ENCODE assay signal across 12 cellular contexts in the genomic region with DNA sequence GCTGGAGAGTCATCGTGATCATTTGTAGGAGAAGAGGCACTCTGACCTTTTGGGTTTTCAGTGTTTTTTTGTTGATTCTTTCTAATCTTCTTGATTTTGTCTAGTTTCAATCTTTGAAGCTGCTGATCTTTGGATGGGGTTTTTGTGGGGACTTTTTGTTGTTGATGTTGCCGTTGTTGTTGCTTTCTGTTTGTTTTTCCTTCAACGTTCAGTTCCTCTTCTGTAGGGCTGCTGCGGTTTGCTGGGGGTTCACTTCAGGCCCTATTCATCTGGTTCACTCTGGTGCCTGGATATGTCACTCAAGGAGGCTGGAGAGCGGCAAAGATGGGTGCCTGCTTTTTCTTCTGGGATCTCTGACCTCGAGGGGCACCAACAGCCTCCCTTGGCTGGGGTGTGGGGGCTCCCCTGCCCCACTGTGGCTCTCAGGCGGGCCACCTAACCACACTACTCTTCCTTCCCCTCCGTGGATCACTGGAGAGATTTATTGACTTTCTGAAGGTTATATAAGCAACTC. TPM values are rescaled to one million over a fixed set of nuclear protein-coding genes. Genes with fewer than 3 reads are reported as not detected.
DNase-seq lines count a peak whose midpoint lies in the region; ATAC-seq lines count a peak whose summit lies in the region.
"Had no signal": no experiment of that assay in that cellular context is flagged by ENCODE, and none has a peak within 500 bp of the region (broad histone marks: within the 10 kb centered on the region; RNA-seq: fewer than 3 reads in every experiment).

No MANE protein-coding gene starts in this region.

- H3K4me3 Mint-ChIP-seq in activated T-cell treated with anti-CD3 and anti-CD28 coated beads, Interleukin-2, amount 50 U/mL, for 4 hours, result peak overlapping the region; percentile 27
- no peak overlapping the region for H3K4me3 Mint-ChIP-seq in activated T-cell treated with anti-CD3 and anti-CD28 coated beads, Interleukin-2, amount 50 U/mL, for 24 hours
- peak overlapping the region; percentile 43 for H3K4me3 Mint-ChIP-seq in stimulated activated memory B cell treated with anti-CD40 and anti-IgM and Interleukin-4, amounts not matched to agents 10 μg/mL and 1 μg/mL and 100 μg/mL, for 72 hours

- peaks cover 4% of the 10 kb centered on the region for H3K36me3 Mint-ChIP-seq in activated T-cell treated with anti-CD3 and anti-CD28 coated beads, Interleukin-2, amount 50 U/mL, for 4 hours (ENCODE audit: insufficient read depth)
- H3K36me3 Mint-ChIP-seq in activated T-cell treated with anti-CD3 and anti-CD28 coated beads, Interleukin-2, amount 50 U/mL, for 24 hours (ENCODE audit: low read depth), result no peaks in the 10 kb centered on the region
- peaks cover 33% of the 10 kb centered on the region for H3K36me3 Mint-ChIP-seq in stimulated activated memory B cell treated with anti-CD40 and anti-IgM and Interleukin-4, amounts not matched to agents 10 μg/mL and 1 μg/mL and 100 μg/mL, for 72 hours

- no peak for DNase-seq in activated T-cell treated with anti-CD3 and anti-CD28 coated beads, Interleukin-2, amount 50 U/mL, for 4 hours
- DNase-seq in activated T-cell treated with anti-CD3 and anti-CD28 coated beads, Interleukin-2, amount 50 U/mL, for 24 hours, result no peak
- no peak for DNase-seq in OCI-M1 (lab: John Stamatoyannopoulos, UW)
- DNase-seq in NCI-H1930 (lab: John Stamatoyannopoulos, UW), result no peak
- no peak for DNase-seq in stimulated activated CD4-positive, alpha-beta T cell treated with anti-CD3 and anti-CD28 coated beads, Interleukin-15, amount 100 ng/mL, for 24 hours
- DNase-seq: heart right ventricle, Karpas-422, RPMI8226 had no signal

- peaks cover 6% of the 10 kb centered on the region for H3K9me3 Mint-ChIP-seq in activated T-cell treated with anti-CD3 and anti-CD28 coated beads, Interleukin-2, amount 50 U/mL, for 4 hours
- H3K9me3 Mint-ChIP-seq in activated T-cell treated with anti-CD3 and anti-CD28 coated beads, Interleukin-2, amount 50 U/mL, for 24 hours, result peaks cover 8% of the 10 kb centered on the region
- peaks cover 16% of the 10 kb centered on the region for H3K9me3 Mint-ChIP-seq in stimulated activated memory B cell treated with anti-CD40 and anti-IgM and Interleukin-4, amounts not matched to agents 10 μg/mL and 1 μg/mL and 100 μg/mL, for 72 hours

- H3K4me1 Mint-ChIP-seq in activated T-cell treated with anti-CD3 and anti-CD28 coated beads, Interleukin-2, amount 50 U/mL, for 4 hours (ENCODE audit: low read depth), result peaks cover 6% of the 10 kb centered on the region
- peaks cover 5% of the 10 kb centered on the region for H3K4me1 Mint-ChIP-seq in activated T-cell treated with anti-CD3 and anti-CD28 coated beads, Interleukin-2, amount 50 U/mL, for 24 hours (ENCODE audit: low read depth)
- H3K4me1 Mint-ChIP-seq in stimulated activated memory B cell treated with anti-CD40 and anti-IgM and Interleukin-4, amounts not matched to agents 10 μg/mL and 1 μg/mL and 100 μg/mL, for 72 hours, result peaks cover 41% of the 10 kb centered on the region

- ATAC-seq in activated T-cell treated with anti-CD3 and anti-CD28 coated beads, Interleukin-2, amount 50 U/mL, for 4 hours, result no peak
- peak; percentile 98 for ATAC-seq in HG02610 (IDR thresholded peaks at IDR 0.05; ENCODE audit: unreplicated experiment)
- ATAC-seq in HG03520 (IDR thresholded peaks at IDR 0.05; ENCODE audit: unreplicated experiment), result peak; percentile 92
- peak; percentile 89 for ATAC-seq in stimulated activated memory B cell treated with anti-CD40 and anti-IgM and Interleukin-4, amounts not matched to agents 10 μg/mL and 1 μg/mL and 100 μg/mL, for 72 hours
- ATAC-seq: heart right ventricle had no signal

- H3K27me3 Mint-ChIP-seq in activated T-cell treated with anti-CD3 and anti-CD28 coated beads, Interleukin-2, amount 50 U/mL, for 4 hours (ENCODE audit: low read depth), result peaks cover 8% of the 10 kb centered on the region
- H3K27me3 Mint-ChIP-seq in activated T-cell treated with anti-CD3 and anti-CD28 coated beads, Interleukin-2, amount 50 U/mL, for 24 hours, result peaks cover 3% of the 10 kb centered on the region
- H3K27me3 Mint-ChIP-seq in stimulated activated memory B cell treated with anti-CD40 and anti-IgM and Interleukin-4, amounts not matched to agents 10 μg/mL and 1 μg/mL and 100 μg/mL, for 72 hours, result no peaks in the 10 kb centered on the region

- no peak overlapping the region for H3K27ac Mint-ChIP-seq in activated T-cell treated with anti-CD3 and anti-CD28 coated beads, Interleukin-2, amount 50 U/mL, for 24 hours
- H3K27ac Mint-ChIP-seq in stimulated activated memory B cell treated with anti-CD40 and anti-IgM and Interleukin-4, amounts not matched to agents 10 μg/mL and 1 μg/mL and 100 μg/mL, for 72 hours, result peak overlapping the region; percentile 77

RNA-seq across cellular contexts. Expression of gene TMEM244, which starts 21.5 kb away (rescaled TPM):
- not detected for total RNA-seq in activated T-cell treated with anti-CD3 and anti-CD28 coated beads, Interleukin-2, amount 50 U/mL, for 4 hours
- total RNA-seq: chondrocyte, heart right ventricle had no signal

Comparison
In these comparisons a context has a peak if more than half of its experiments do, and no peak if none do; other contexts are left out.
1. ATAC-seq: peak in HG02610 (single experiment), HG03520 (single experiment) and stimulated activated memory B cell treated with anti-CD40 and anti-IgM and Interleukin-4, amounts not matched to agents 10 μg/mL and 1 μg/mL and 100 μg/mL, for 72 hours (single experiment); none in activated T-cell treated with anti-CD3 and anti-CD28 coated beads, Interleukin-2, amount 50 U/mL, for 4 hours (0 of 2).